In genomic region chr7:106597014-106597413, GRCh38 we compare ENCODE assay signal across 20 cellular contexts.
"Had no signal": no experiment of that assay in that cellular context is flagged by ENCODE, and none has a peak within 500 bp of the region (broad histone marks: within the 10 kb centered on the region; RNA-seq: fewer than 3 reads in every experiment).

No MANE protein-coding gene starts in this region.

- H3K9me3 ChIP-seq: esophagus squamous epithelium, left ventricle myocardium inferior, lower lobe of right lung, pancreas, stomach, thoracic aorta, transverse colon had no signal

- DNase-seq: dermis blood vessel endothelial cell; esophagus squamous epithelium; foreskin fibroblast; immature natural killer cell; kidney; left cardiac atrium; left ventricle myocardium inferior; lower lobe of right lung; mesenchymal stem cell; naive B cell; occipital lobe; pancreas; right cardiac atrium; small intestine; stimulated activated CD4-positive, alpha-beta T cell treated with anti-CD3 and anti-CD28 coated beads, Interleukin-12 subunit alpha, Interleukin-12 subunit beta, amount 100 ng/mL, for 4 hours; stimulated activated naive CD4-positive, alpha-beta T cell; stomach; substantia nigra; transverse colon had no signal

- H3K36me3 ChIP-seq: esophagus squamous epithelium, left ventricle myocardium inferior, lower lobe of right lung, pancreas, stomach, thoracic aorta, transverse colon had no signal

- H3K27me3 ChIP-seq: esophagus squamous epithelium, pancreas, stomach, transverse colon had no signal

- H3K27ac ChIP-seq: esophagus squamous epithelium, left ventricle myocardium inferior, lower lobe of right lung, stomach, thoracic aorta, transverse colon had no signal

- FAIRE-seq: pancreas, small intestine had no signal

- ATAC-seq: left cardiac atrium, lower lobe of right lung, right cardiac atrium had no signal

- H3K4me3 ChIP-seq: esophagus squamous epithelium, left ventricle myocardium inferior, lower lobe of right lung, pancreas, stomach, thoracic aorta, transverse colon had no signal
